In the genomic region with DNA sequence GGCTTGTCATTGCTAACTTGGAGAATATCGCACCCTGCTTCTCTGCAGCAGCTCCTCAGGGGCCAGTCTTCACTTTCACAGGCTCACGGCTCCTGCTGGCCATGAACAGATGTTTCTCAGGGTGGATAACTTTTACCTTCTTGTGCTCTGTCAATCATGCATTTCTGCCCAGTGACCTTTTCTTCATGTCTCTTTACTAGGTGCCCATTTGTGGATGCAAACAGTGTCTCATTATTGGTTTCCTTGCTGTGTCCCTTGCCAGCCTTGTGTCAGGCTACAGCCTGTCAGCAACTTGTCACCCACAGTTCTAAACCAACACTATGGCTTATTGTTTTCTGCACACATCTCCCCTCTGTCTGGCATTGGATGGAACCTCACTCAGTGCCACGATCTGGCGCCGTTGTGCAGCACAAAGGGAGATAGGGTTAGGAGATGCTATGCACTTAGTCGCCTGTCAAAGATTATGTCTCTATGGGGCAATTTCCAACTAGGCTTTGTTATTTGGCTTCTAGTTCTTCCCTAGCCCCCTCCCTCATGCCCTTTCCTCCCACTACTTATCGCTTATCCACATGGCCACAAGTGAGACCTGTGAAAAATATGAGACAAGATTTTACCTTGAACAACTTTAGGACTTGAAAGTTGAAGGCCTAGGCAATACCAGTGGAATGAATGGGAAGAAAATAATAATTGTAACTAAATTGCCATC, we compare ENCODE assay signal across 11 cellular contexts. TPM values are rescaled to one million over a fixed set of nuclear protein-coding genes. Genes with fewer than 3 reads are reported as not detected.
DNase-seq lines count a peak whose midpoint lies in the region; ATAC-seq and TF ChIP-seq lines count a peak whose summit lies in the region.
"Had no signal": no experiment of that assay in that cellular context is flagged by ENCODE, and none has a peak within 500 bp of the region (broad histone marks: within the 10 kb centered on the region; RNA-seq: fewer than 3 reads in every experiment).

No MANE protein-coding gene starts in this region.

- no peak overlapping the region for H3K27ac ChIP-seq in vagina
- H3K27ac ChIP-seq: 22Rv1, ovary had no signal

- no peak for TF ChIP-seq CTCF in vagina (IDR thresholded peaks at IDR 0.05)

- H3K27me3 ChIP-seq in vagina, result no peaks in the 10 kb centered on the region
- H3K27me3 ChIP-seq: ovary had no signal

- no peaks in the 10 kb centered on the region for H3K9me3 ChIP-seq in vagina
- H3K9me3 ChIP-seq: ovary had no signal

- DNase-seq in DMS 273 (lab: John Stamatoyannopoulos, UW; ENCODE audit: unreplicated experiment) (peak; percentile 22), DMS 273 treated with DMSO at 0.1 percent for 48 hours (lab: John Stamatoyannopoulos, UW) (no peak), vagina (ENCODE audit: extremely low spot score in 2 of 2) (no peak), SKM-1 treated with dmso at 0.1 percent for 144 hours (lab: John Stamatoyannopoulos, UW; ENCODE audit: unreplicated experiment) (no peak), NCI-H2227 (lab: John Stamatoyannopoulos, UW; ENCODE audit: unreplicated experiment) (no peak)
- DNase-seq: NCI-H345, ovary had no signal

- no peaks in the 10 kb centered on the region for H3K4me1 ChIP-seq in vagina

- H3K36me3 ChIP-seq in vagina, result no peaks in the 10 kb centered on the region
- H3K36me3 ChIP-seq: ovary had no signal

- no peak overlapping the region for H3K4me3 ChIP-seq in vagina
- H3K4me3 ChIP-seq: ovary had no signal

- no peak for TF ChIP-seq POLR2A in vagina (IDR thresholded peaks at IDR 0.05)

- no peak overlapping the region for H3K27ac Mint-ChIP-seq in stimulated activated memory B cell treated with anti-CD40 and anti-IgM and Interleukin-4, amounts not matched to agents 10 μg/mL and 1 μg/mL and 100 μg/mL, for 72 hours

- no peaks in the 10 kb centered on the region for H3K9me3 Mint-ChIP-seq in stimulated activated memory B cell treated with anti-CD40 and anti-IgM and Interleukin-4, amounts not matched to agents 10 μg/mL and 1 μg/mL and 100 μg/mL, for 72 hours

- peaks cover 6% of the 10 kb centered on the region for H3K4me1 Mint-ChIP-seq in stimulated activated memory B cell treated with anti-CD40 and anti-IgM and Interleukin-4, amounts not matched to agents 10 μg/mL and 1 μg/mL and 100 μg/mL, for 72 hours

- H3K27me3 Mint-ChIP-seq in stimulated activated memory B cell treated with anti-CD40 and anti-IgM and Interleukin-4, amounts not matched to agents 10 μg/mL and 1 μg/mL and 100 μg/mL, for 72 hours, result peaks cover 24% of the 10 kb centered on the region

- H3K4me3 Mint-ChIP-seq in stimulated activated memory B cell treated with anti-CD40 and anti-IgM and Interleukin-4, amounts not matched to agents 10 μg/mL and 1 μg/mL and 100 μg/mL, for 72 hours, result no peak overlapping the region

- intact Hi-C loops in vagina (cut with DNase I), result no loop called here

- H3K36me3 Mint-ChIP-seq in stimulated activated memory B cell treated with anti-CD40 and anti-IgM and Interleukin-4, amounts not matched to agents 10 μg/mL and 1 μg/mL and 100 μg/mL, for 72 hours, result no peaks in the 10 kb centered on the region

- ATAC-seq in HG02798 (IDR thresholded peaks at IDR 0.05; ENCODE audit: poor library complexity, unreplicated experiment), result peak; percentile 69
- peak; percentile 45 for ATAC-seq in HG03571 (IDR thresholded peaks at IDR 0.05; ENCODE audit: unreplicated experiment)
- peak; percentile 56 for ATAC-seq in stimulated activated memory B cell treated with anti-CD40 and anti-IgM and Interleukin-4, amounts not matched to agents 10 μg/mL and 1 μg/mL and 100 μg/mL, for 72 hours

RNA-seq across cellular contexts. Expression of gene NXPH1, which starts 45.7 kb away (rescaled TPM):
- total RNA-seq in vagina, result 0.25 TPM
- total RNA-seq: ovary had no signal
